Comparison of ENCODE assay signal across 25 cellular contexts in genomic region chr9:69622664-69623063, GRCh38. TPM values are rescaled to one million over a fixed set of nuclear protein-coding genes. Genes with fewer than 3 reads are reported as not detected.
DNase-seq lines count a peak whose midpoint lies in the region; ATAC-seq and TF ChIP-seq lines count a peak whose summit lies in the region.
"Had no signal": no experiment of that assay in that cellular context is flagged by ENCODE, and none has a peak within 500 bp of the region (broad histone marks: within the 10 kb centered on the region; RNA-seq: fewer than 3 reads in every experiment).

No MANE protein-coding gene starts in this region.

- H3K9me3 ChIP-seq in adipocyte (ENCODE audit: control insufficient read depth, low read length), result no peaks in the 10 kb centered on the region
- H3K9me3 ChIP-seq in fibroblast of lung (ENCODE audit: control insufficient read depth, insufficient read depth, low read depth, low read length), result no peaks in the 10 kb centered on the region
- H3K9me3 ChIP-seq: adrenal gland, right lobe of liver, upper lobe of left lung had no signal

- H4K20me1 ChIP-seq in fibroblast of lung (ENCODE audit: control insufficient read depth, extremely low read depth, insufficient read depth, low read length), result no peaks in the 10 kb centered on the region

- H3K4me3 ChIP-seq in adipocyte (ENCODE audit: low read length) (no peak overlapping the region), fibroblast of lung (replicated peaks in 1 of 4; ENCODE audit: control extremely low read depth in 1 of 4, insufficient read depth in 1 of 4, low read depth in 3 of 4, low read length in 4 of 4) (no peak overlapping the region), skeletal muscle cell (ENCODE audit: low read depth, low read length) (no peak overlapping the region)
- H3K4me3 ChIP-seq: adrenal gland, right lobe of liver, upper lobe of left lung had no signal

- H3K36me3 Mint-ChIP-seq in activated T-cell treated with anti-CD3 and anti-CD28 coated beads, Interleukin-2, amount 50 U/mL, for 24 hours (ENCODE audit: low read depth), result no peaks in the 10 kb centered on the region
- H3K36me3 Mint-ChIP-seq: naive B cell had no signal

- no peak overlapping the region for H3K27ac ChIP-seq in fibroblast of lung (ENCODE audit: insufficient read depth, low read length)
- H3K27ac ChIP-seq: adrenal gland, KMS-11, right lobe of liver, upper lobe of left lung had no signal

- H3K79me2 ChIP-seq in fibroblast of lung (ENCODE audit: control insufficient read depth, insufficient read depth, low read length), result no peaks in the 10 kb centered on the region

- H3K4me3 Mint-ChIP-seq in activated T-cell treated with anti-CD3 and anti-CD28 coated beads, Interleukin-2, amount 50 U/mL, for 24 hours, result no peak overlapping the region
- H3K4me3 Mint-ChIP-seq: activated B cell treated with CpG ODN at 0.5 μM for 24 hours; activated CD4-positive, alpha-beta memory T cell treated with anti-CD3 and anti-CD28 coated beads, Interleukin-2, amount 10 ng/mL, durations not matched to agents 7 days and 5 days; CD4-positive, alpha-beta T cell; naive B cell had no signal

- intact Hi-C loops in Right ventricle myocardium inferior (cut with DNase I), result no loop called here
- intact Hi-C loops in cardiac septum (cut with DNase I), result no loop called here

- TF ChIP-seq CTCF in fibroblast of lung (conservative IDR thresholded peaks at IDR 0.05 in 1 of 2, IDR thresholded peaks at IDR 0.05 in 1 of 2; ENCODE audit: low read depth in 1 of 2, low read length in 2 of 2), result no peak

- no peak overlapping the region for H3K27ac Mint-ChIP-seq in activated T-cell treated with anti-CD3 and anti-CD28 coated beads, Interleukin-2, amount 50 U/mL, for 24 hours
- H3K27ac Mint-ChIP-seq: activated B cell treated with CpG ODN at 0.5 μM for 24 hours; activated CD4-positive, alpha-beta memory T cell treated with anti-CD3 and anti-CD28 coated beads, Interleukin-2, amount 10 ng/mL, durations not matched to agents 7 days and 5 days; CD4-positive, alpha-beta T cell; naive B cell had no signal

- H3K27me3 Mint-ChIP-seq in activated T-cell treated with anti-CD3 and anti-CD28 coated beads, Interleukin-2, amount 50 U/mL, for 24 hours, result peaks cover 8% of the 10 kb centered on the region
- H3K27me3 Mint-ChIP-seq: activated CD4-positive, alpha-beta memory T cell treated with anti-CD3 and anti-CD28 coated beads, Interleukin-2, amount 10 ng/mL, durations not matched to agents 7 days and 5 days had no signal

- no peaks in the 10 kb centered on the region for H3K4me1 Mint-ChIP-seq in activated T-cell treated with anti-CD3 and anti-CD28 coated beads, Interleukin-2, amount 50 U/mL, for 24 hours (ENCODE audit: low read depth)
- H3K4me1 Mint-ChIP-seq: activated B cell treated with CpG ODN at 0.5 μM for 24 hours; activated CD4-positive, alpha-beta memory T cell treated with anti-CD3 and anti-CD28 coated beads, Interleukin-2, amount 10 ng/mL, durations not matched to agents 7 days and 5 days; naive B cell had no signal

- no peaks in the 10 kb centered on the region for H3K27me3 ChIP-seq in adipocyte (replicated peaks; ENCODE audit: control insufficient read depth, insufficient read depth, low read length)
- H3K27me3 ChIP-seq in fibroblast of lung (ENCODE audit: control insufficient read depth, insufficient read depth, low read length), result no peaks in the 10 kb centered on the region
- H3K27me3 ChIP-seq: adrenal gland, right lobe of liver, upper lobe of left lung had no signal

- H3K36me3 ChIP-seq in adipocyte (ENCODE audit: control insufficient read depth, insufficient read depth, low read length, severe bottlenecking), result no peaks in the 10 kb centered on the region
- no peaks in the 10 kb centered on the region for H3K36me3 ChIP-seq in fibroblast of lung (ENCODE audit: control insufficient read depth, insufficient read depth, low read length)
- H3K36me3 ChIP-seq: adrenal gland, upper lobe of left lung had no signal

- DNase-seq in Right ventricle myocardium inferior (ENCODE audit: missing footprints) (no peak), cardiac septum (ENCODE audit: low spot score) (no peak), adipocyte (ENCODE audit: low read depth) (peak; percentile 21), fibroblast of lung (ENCODE audit: low read depth in 2 of 2) (peak; percentile 35 to 93), skeletal muscle cell (ENCODE audit: low read depth) (peak; percentile 12), UCSD-AML1 (lab: John Stamatoyannopoulos, UW; ENCODE audit: unreplicated experiment) (no peak), midbrain (lab: John Stamatoyannopoulos, UW) (no peak)
- no peak for DNase-seq in activated T-cell treated with anti-CD3 and anti-CD28 coated beads, Interleukin-2, amount 50 U/mL, for 24 hours
- DNase-seq: activated B cell treated with CpG ODN at 0.5 μM for 24 hours; activated CD4-positive, alpha-beta memory T cell treated with anti-CD3 and anti-CD28 coated beads, Interleukin-2, amount 10 ng/mL, durations not matched to agents 7 days and 5 days; activated gamma-delta T cell treated with Interleukin-2 at 50 U/mL for 16 hours; activated T-cell treated with anti-CD3 and anti-CD28 coated beads for 4 hours; adrenal gland; CD4-positive, alpha-beta T cell; DMS 273 treated with DMSO at 0.1 percent for 48 hours; effector CD4-positive, alpha-beta T cell; GDM1; mesendoderm; naive B cell; NCI-H187 treated with DMSO at 0.1 percent for 48 hours; right lobe of liver; stimulated activated CD4-positive, alpha-beta T cell treated with anti-CD3 and anti-CD28 coated beads, Interleukin-15, amount 100 ng/mL, for 24 hours; T-helper 9 cell; upper lobe of left lung had no signal

- no peak overlapping the region for H3K4me2 ChIP-seq in fibroblast of lung (ENCODE audit: extremely low read depth, insufficient read depth, low read length)
- H3K4me2 ChIP-seq: KMS-11 had no signal

- no peaks in the 10 kb centered on the region for H3K9me3 Mint-ChIP-seq in activated T-cell treated with anti-CD3 and anti-CD28 coated beads, Interleukin-2, amount 50 U/mL, for 24 hours
- H3K9me3 Mint-ChIP-seq: activated B cell treated with CpG ODN at 0.5 μM for 24 hours; activated CD4-positive, alpha-beta memory T cell treated with anti-CD3 and anti-CD28 coated beads, Interleukin-2, amount 10 ng/mL, durations not matched to agents 7 days and 5 days; CD4-positive, alpha-beta T cell had no signal

- H3K4me1 ChIP-seq in adipocyte (ENCODE audit: control insufficient read depth, insufficient read depth, low read length) (peaks cover 12% of the 10 kb centered on the region), fibroblast of lung (ENCODE audit: control insufficient read depth, extremely low read depth, insufficient read depth, low read length) (no peaks in the 10 kb centered on the region)
- H3K4me1 ChIP-seq: adrenal gland, upper lobe of left lung had no signal

- H3K9ac ChIP-seq in adipocyte (ENCODE audit: low read length) (no peak overlapping the region), fibroblast of lung (ENCODE audit: insufficient read depth, low read length) (no peak overlapping the region)
- H3K9ac ChIP-seq: KMS-11 had no signal

- peak; percentile 31 for ATAC-seq in Right ventricle myocardium inferior

- H2AFZ ChIP-seq in fibroblast of lung (ENCODE audit: low read length), result no peak overlapping the region

RNA-seq across cellular contexts. Expression of gene APBA1, which starts 49.5 kb away (rescaled TPM):
- total RNA-seq in Right ventricle myocardium inferior, result 2.8 TPM
- 1.9 TPM for total RNA-seq in cardiac septum
- total RNA-seq in fibroblast of lung, result 5.4 and 8.8 TPM in 2 replicates
- polyA plus RNA-seq in fibroblast of lung, result 5.0 and 7.3 TPM in 2 replicates
- polyA plus RNA-seq in fibroblast of lung (2012), result 7.0 and 8.0 TPM in 2 replicates
- 45.9 and 56.8 TPM in 2 replicates for polyA minus RNA-seq in fibroblast of lung (ENCODE audit: low replicate concordance)
- total RNA-seq: activated B cell treated with CpG ODN at 0.5 μM for 24 hours had no signal

Comparison
In these comparisons a context has a peak if more than half of its experiments do, and no peak if none do; other contexts are left out.
1. DNase-seq: peak in adipocyte (single experiment), fibroblast of lung (2 of 2) and skeletal muscle cell (single experiment); none in Right ventricle myocardium inferior (single experiment), cardiac septum (single experiment), UCSD-AML1 (single experiment), midbrain (single experiment) and activated T-cell treated with anti-CD3 and anti-CD28 coated beads, Interleukin-2, amount 50 U/mL, for 24 hours (single experiment).